2 cellular contexts compared by ENCODE assay signal in the genomic region with DNA sequence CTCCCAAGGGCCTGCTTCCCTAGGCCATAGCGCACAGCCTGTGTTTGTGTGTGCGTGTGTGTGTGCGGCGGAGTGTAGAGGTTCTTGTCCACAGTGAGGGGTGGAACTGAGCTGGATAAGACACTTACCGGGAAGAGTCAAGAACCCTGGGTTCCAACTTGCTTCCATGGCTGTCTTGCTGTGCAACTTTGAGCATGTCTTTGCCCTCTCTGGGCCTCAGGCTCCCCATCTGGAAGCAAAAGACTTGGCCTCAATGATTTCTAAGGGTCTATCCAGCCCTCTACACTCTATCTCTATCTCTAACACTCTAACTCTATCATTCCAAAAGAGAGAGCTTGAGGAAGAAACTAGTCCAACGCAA.
"Had no signal": no experiment of that assay in that cellular context is flagged by ENCODE, and none has a peak within 500 bp of the region (broad histone marks: within the 10 kb centered on the region; RNA-seq: fewer than 3 reads in every experiment).

No MANE protein-coding gene starts in this region.

- H3K9me3 ChIP-seq: stomach had no signal

- H3K36me3 ChIP-seq: stomach had no signal

- H3K4me3 ChIP-seq: lung had no signal
